8 cellular contexts compared by ENCODE assay signal in genomic region chr18:51211552-51211951, GRCh38.
DNase-seq lines count a peak whose midpoint lies in the region; ATAC-seq and TF ChIP-seq lines count a peak whose summit lies in the region.

No MANE protein-coding gene starts in this region.

- H3K4me2 ChIP-seq in BLaER1 treated with 17β-estradiol and CSF1 and Interleukin-3, amounts not matched to agents 10 nM and 100 nM: peak overlapping the region in 8 of 11 experiments; percentile 19 to 81 (median 44); a peak in 13 of 22 replicates

- no peaks in the 10 kb centered on the region for H3K27me3 ChIP-seq in BLaER1 treated with 17β-estradiol and CSF1 and Interleukin-3, amounts not matched to agents 10 nM and 100 nM

- H3K9me3 Mint-ChIP-seq in stimulated activated naive CD8-positive, alpha-beta T cell treated with anti-CD3 and anti-CD28 coated beads, Interleukin-15, amount 100 ng/mL, for 72 hours: peaks cover 6 to 7% of the 10 kb centered on the region in 2 donors

- no peak overlapping the region for H3K4me3 ChIP-seq in BLaER1 treated with 17β-estradiol and CSF1 and Interleukin-3, amounts not matched to agents 10 nM and 100 nM
- H3K4me3 ChIP-seq in foreskin fibroblast (ENCODE audit: low read depth in 1 of 2, low read length in 2 of 2): no peak overlapping the region

- no peaks in the 10 kb centered on the region; a peak in 1 of 22 replicates for H3K9me3 ChIP-seq in BLaER1 treated with 17β-estradiol and CSF1 and Interleukin-3, amounts not matched to agents 10 nM and 100 nM (replicated peaks in 1 of 11)

- H3K36me3 ChIP-seq in BLaER1 treated with 17β-estradiol and CSF1 and Interleukin-3, amounts not matched to agents 10 nM and 100 nM: no peaks in the 10 kb centered on the region

- DNase-seq in T-helper 2 cell: peak in 4 of 5 experiments; percentile 9 to 95 (median 39)
- DNase-seq in foreskin fibroblast: peak; percentile 19 to 30
- peak; percentile 42 to 83 for DNase-seq in stimulated activated naive CD8-positive, alpha-beta T cell treated with anti-CD3 and anti-CD28 coated beads, Interleukin-15, amount 100 ng/mL, for 72 hours
- no peak for DNase-seq in NCI-H2029 treated with DMSO at 0.1 percent for 48 hours (lab: John Stamatoyannopoulos, UW)

- peak overlapping the region in 4 of 11 experiments; percentile 39 to 60 (median 49); a peak in 6 of 22 replicates for H3K9ac ChIP-seq in BLaER1 treated with 17β-estradiol and CSF1 and Interleukin-3, amounts not matched to agents 10 nM and 100 nM

- peak overlapping the region in 1 of 2 donors; percentile 7 for H3K4me3 Mint-ChIP-seq in stimulated activated naive CD8-positive, alpha-beta T cell treated with anti-CD3 and anti-CD28 coated beads, Interleukin-15, amount 100 ng/mL, for 72 hours

- H3K27me3 Mint-ChIP-seq in stimulated activated naive CD8-positive, alpha-beta T cell treated with anti-CD3 and anti-CD28 coated beads, Interleukin-15, amount 100 ng/mL, for 72 hours: no peaks in the 10 kb centered on the region

- H3K4me1 Mint-ChIP-seq in stimulated activated naive CD8-positive, alpha-beta T cell treated with anti-CD3 and anti-CD28 coated beads, Interleukin-15, amount 100 ng/mL, for 72 hours: peaks cover 16% of the 10 kb centered on the region

- no peak for TF ChIP-seq CTCF in foreskin fibroblast (IDR thresholded peaks at IDR 0.05; ENCODE audit: low read depth, low read length)

- no peaks in the 10 kb centered on the region for H4K20me1 ChIP-seq in BLaER1 treated with 17β-estradiol and CSF1 and Interleukin-3, amounts not matched to agents 10 nM and 100 nM

- ATAC-seq in GM19043 (IDR thresholded peaks at IDR 0.05; ENCODE audit: low read depth, unreplicated experiment) (peak; percentile 98), HG03159 (IDR thresholded peaks at IDR 0.05; ENCODE audit: unreplicated experiment) (peak; percentile 97), HG03045 (IDR thresholded peaks at IDR 0.05; ENCODE audit: unreplicated experiment) (no peak)
- peak; percentile 98 for ATAC-seq in stimulated activated naive CD8-positive, alpha-beta T cell treated with anti-CD3 and anti-CD28 coated beads, Interleukin-15, amount 100 ng/mL, for 72 hours

- peaks cover 0 to 22% (median 10%) of the 10 kb centered on the region in 10 experiments; a peak in 12 of 20 replicates for H3K4me1 ChIP-seq in BLaER1 treated with 17β-estradiol and CSF1 and Interleukin-3, amounts not matched to agents 10 nM and 100 nM

- H3K27ac ChIP-seq in BLaER1 treated with 17β-estradiol and CSF1 and Interleukin-3, amounts not matched to agents 10 nM and 100 nM: peak overlapping the region in 6 of 11 experiments; percentile 30 to 79 (median 72); a peak in 10 of 22 replicates

- H3K27ac Mint-ChIP-seq in stimulated activated naive CD8-positive, alpha-beta T cell treated with anti-CD3 and anti-CD28 coated beads, Interleukin-15, amount 100 ng/mL, for 72 hours: peak overlapping the region; percentile 13 to 94
